8 cellular contexts compared by ENCODE assay signal in genomic region chr13:40589285-40590109, GRCh38.
DNase-seq lines count a peak whose midpoint lies in the region; ATAC-seq and TF ChIP-seq lines count a peak whose summit lies in the region.

No MANE protein-coding gene starts in this region.

- H3K4me3 ChIP-seq in fibroblast of villous mesenchyme (ENCODE audit: low read depth, low read length) (no peak overlapping the region), neutrophil (ENCODE audit: low read depth in 1 of 2, low read length in 1 of 2) (peak overlapping the region; percentile 6 to 13)

- H3K36me3 Mint-ChIP-seq in T-cell = peaks cover 2% of the 10 kb centered on the region

- peak overlapping the region; percentile 55 to 65 (median 59) for H3K4me3 Mint-ChIP-seq in T-cell

- ATAC-seq in GM19452 (IDR thresholded peaks at IDR 0.05; ENCODE audit: unreplicated experiment) (peak; percentile 86), HG03460 (IDR thresholded peaks at IDR 0.05; ENCODE audit: unreplicated experiment) (peak; percentile 94), T-cell (replicated peaks in 1 of 4) (peak in 3 of 4 experiments; percentile 22 to 45 (median 34))

- H3K9me3 Mint-ChIP-seq in T-cell = no peaks in the 10 kb centered on the region

- no peaks in the 10 kb centered on the region for H3K36me3 ChIP-seq in neutrophil

- CTCF ChIA-PET in T-cell (lab: Charles Lee) = no interaction called here

- peaks cover 66 to 74% of the 10 kb centered on the region in 2 experiments for H3K4me1 ChIP-seq in neutrophil (ENCODE audit: control insufficient read depth in 1 of 2, insufficient read depth in 1 of 2, low read depth in 1 of 2, low read length in 1 of 2)

- peaks cover 97 to 99% (median 97%) of the 10 kb centered on the region in 3 donors for H3K4me1 Mint-ChIP-seq in T-cell

- peak; percentile 68 for DNase-seq in DMS 273 (lab: John Stamatoyannopoulos, UW; ENCODE audit: unreplicated experiment)
- DNase-seq in T-cell = no peak
- peak; percentile 54 for DNase-seq in fibroblast of villous mesenchyme (ENCODE audit: low read depth)
- DNase-seq in NCI-H1930 (lab: John Stamatoyannopoulos, UW) = no peak
- DNase-seq in activated gamma-delta T cell treated with Interleukin-2 at 50 U/mL for 16 hours = no peak

- no peaks in the 10 kb centered on the region for H3K9me3 ChIP-seq in neutrophil

- H3K27ac ChIP-seq in neutrophil = peak overlapping the region; percentile 80

- H3K27me3 ChIP-seq in neutrophil = no peaks in the 10 kb centered on the region

- H3K27ac Mint-ChIP-seq in T-cell = peak overlapping the region; percentile 83 to 93

- POLR2A ChIA-PET in T-cell (lab: Charles Lee) = no interaction called here

- H3K27me3 Mint-ChIP-seq in T-cell = no peaks in the 10 kb centered on the region

- no peak for TF ChIP-seq CTCF in fibroblast of villous mesenchyme (IDR thresholded peaks at IDR 0.05; ENCODE audit: insufficient read depth, low read depth, low read length)
- no peak for TF ChIP-seq CTCF in neutrophil (IDR thresholded peaks at IDR 0.05)

Comparison
In these comparisons a context has a peak if more than half of its experiments do, and no peak if none do; other contexts are left out.
1. DNase-seq: peak in DMS 273 (single experiment) and fibroblast of villous mesenchyme (single experiment); none in T-cell (0 of 34), NCI-H1930 (0 of 2) and activated gamma-delta T cell treated with Interleukin-2 at 50 U/mL for 16 hours (single experiment).
2. ATAC-seq: peak in every context shown above with its lines; median percentile 94 in HG03460; 86 in GM19452; 34 in T-cell.